Comparison of ENCODE assay signal across 15 cellular contexts in the genomic region with DNA sequence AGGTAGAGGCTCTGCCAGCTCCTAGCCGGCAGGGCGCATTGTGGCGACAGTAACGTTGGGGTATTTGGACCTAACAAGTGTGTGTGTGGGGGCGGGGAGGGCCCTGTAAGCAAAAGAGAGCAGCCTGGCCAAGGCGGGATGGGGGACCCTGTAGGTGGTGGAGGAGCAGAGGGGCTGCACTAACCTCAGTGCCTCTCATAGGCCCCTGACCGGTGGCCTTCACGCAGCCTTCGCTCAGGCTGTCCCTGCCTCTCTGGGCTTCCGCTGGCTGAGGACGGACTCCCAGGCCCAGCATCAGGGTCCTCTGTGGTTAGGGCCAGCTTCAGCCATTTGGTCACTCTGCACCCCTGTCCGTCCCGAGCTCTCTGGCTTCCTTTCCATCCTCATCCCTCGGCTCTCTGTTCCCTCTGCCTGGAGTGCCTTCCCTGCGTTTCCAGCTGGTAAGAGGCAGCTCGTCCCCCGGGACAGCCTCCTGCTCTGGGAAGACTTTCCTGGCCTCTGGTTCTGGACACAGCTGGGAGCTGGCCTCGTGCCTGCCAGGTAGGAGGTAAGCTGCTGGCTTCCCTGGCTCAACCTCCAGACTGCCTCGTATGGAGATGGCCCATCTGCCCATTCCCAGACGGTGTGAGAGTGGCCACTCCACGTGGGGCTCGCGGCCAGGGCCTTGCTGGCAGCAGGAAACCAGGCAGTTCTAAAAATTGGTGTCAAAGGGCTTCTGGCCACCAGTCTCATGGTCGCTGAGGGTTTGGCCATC.
"Had no signal": no experiment of that assay in that cellular context is flagged by ENCODE, and none has a peak within 500 bp of the region (broad histone marks: within the 10 kb centered on the region; RNA-seq: fewer than 3 reads in every experiment).

No MANE protein-coding gene starts in this region.

- H3K27ac ChIP-seq: dorsolateral prefrontal cortex, gastroesophageal sphincter, stomach, thoracic aorta had no signal

- H3K9me3 ChIP-seq: thoracic aorta had no signal

- DNase-seq: cortex of kidney; effector CD8-positive, alpha-beta T cell; left colon; naive thymus-derived CD4-positive, alpha-beta T cell; nephron progenitor cell; posterior cingulate gyrus; small intestine; stimulated activated CD4-positive, alpha-beta T cell treated with anti-CD3 and anti-CD28 coated beads, Interleukin-12 subunit alpha, Interleukin-12 subunit beta, amount 100 ng/mL, for 4 hours; stimulated activated naive CD4-positive, alpha-beta T cell; stomach; trophoblast cell had no signal

- ATAC-seq: esophagus mucosa, gastroesophageal sphincter, left colon had no signal

- H3K27me3 ChIP-seq: dorsolateral prefrontal cortex had no signal

- H3K4me3 ChIP-seq: dorsolateral prefrontal cortex, gastroesophageal sphincter, stomach, thoracic aorta had no signal

- H3K36me3 ChIP-seq: gastroesophageal sphincter, stomach, thoracic aorta had no signal

- H3K4me1 ChIP-seq: gastroesophageal sphincter, stomach had no signal
